8 cellular contexts compared by ENCODE assay signal in genomic region chr19:38930776-38931761, GRCh38. TPM values are rescaled to one million over a fixed set of nuclear protein-coding genes. Genes with fewer than 3 reads are reported as not detected.
DNase-seq lines count a peak whose midpoint lies in the region; ATAC-seq and TF ChIP-seq lines count a peak whose summit lies in the region.

Gene MRPS12, plus strand, starts transcription at chr19:38930944. Its CDS starts 351 bp downstream, at chr19:38931295.

- peak; percentile 100 for ATAC-seq in thoracic aorta (ENCODE audit: insufficient number of reproducible peaks, low FRiP score, low read depth)

- H3K27me3 Mint-ChIP-seq in activated naive CD8-positive, alpha-beta T cell treated with anti-CD3 and anti-CD28 coated beads for 36 hours: no peaks in the 10 kb centered on the region

- H3K4me3 ChIP-seq in thoracic aorta: peak within 1 kb of the TSS; percentile 87

- peak within 1 kb of the TSS; percentile 97 for H3K4me3 Mint-ChIP-seq in activated naive CD8-positive, alpha-beta T cell treated with anti-CD3 and anti-CD28 coated beads for 36 hours

- peak; percentile 99 for DNase-seq in GDM1 (lab: John Stamatoyannopoulos, UW)
- peak; percentile 100 for DNase-seq in H4 (ENCODE audit: low spot score)
- DNase-seq in LoVo (ENCODE audit: low spot score): peak; percentile 99
- peak; percentile 99 to 100 for DNase-seq in SHP77 (lab: John Stamatoyannopoulos, UW)
- DNase-seq in activated naive CD8-positive, alpha-beta T cell treated with anti-CD3 and anti-CD28 coated beads for 36 hours: peak; percentile 97
- peak; percentile 98 for DNase-seq in glomerular endothelial cell (ENCODE audit: extremely low read depth, low read depth, low spot score)
- peak in 45 of 56 donors; percentile 77 to 99 (median 98) for DNase-seq in nucleus accumbens (lab: John Stamatoyannopoulos, UW)
- peak; percentile 95 for DNase-seq in thoracic aorta (ENCODE audit: low spot score)

- peak within 1 kb of the TSS; percentile 99 for H3K27ac Mint-ChIP-seq in activated naive CD8-positive, alpha-beta T cell treated with anti-CD3 and anti-CD28 coated beads for 36 hours

- peaks cover 25% of the 10 kb centered on the region for H3K4me1 Mint-ChIP-seq in activated naive CD8-positive, alpha-beta T cell treated with anti-CD3 and anti-CD28 coated beads for 36 hours

- H3K9me3 Mint-ChIP-seq in activated naive CD8-positive, alpha-beta T cell treated with anti-CD3 and anti-CD28 coated beads for 36 hours: peaks cover 9% of the 10 kb centered on the region

- peaks cover 8 to 15% of the 10 kb centered on the region in 2 donors for H3K4me1 ChIP-seq in thoracic aorta (ENCODE audit: control insufficient read depth in 1 of 2, low read depth in 2 of 2)

- H3K36me3 Mint-ChIP-seq in activated naive CD8-positive, alpha-beta T cell treated with anti-CD3 and anti-CD28 coated beads for 36 hours: peaks cover 48% of the 10 kb centered on the region

- no peak for TF ChIP-seq CTCF in thoracic aorta (IDR thresholded peaks at IDR 0.05)

- H3K9me3 ChIP-seq in thoracic aorta: no peaks in the 10 kb centered on the region

- H3K27me3 ChIP-seq in thoracic aorta (replicated peaks; ENCODE audit: insufficient read depth): no peaks in the 10 kb centered on the region

- peaks cover 8% of the 10 kb centered on the region for H3K36me3 ChIP-seq in thoracic aorta

- peak within 1 kb of the TSS; percentile 68 to 83 for H3K27ac ChIP-seq in thoracic aorta

RNA-seq across cellular contexts. Expression of gene MRPS12, which starts in this region (rescaled TPM):
- total RNA-seq in H4 (2014; rRNA removed; shearing (Covaris generic)): 117 and 120 TPM in 2 replicates
- total RNA-seq in activated naive CD8-positive, alpha-beta T cell treated with anti-CD3 and anti-CD28 coated beads for 36 hours: 100 to 1,000 TPM; 114 to 124 TPM
- total RNA-seq in glomerular endothelial cell: 36.3 and 43.4 TPM in 2 replicates
- total RNA-seq in thoracic aorta: 10 to 100 TPM; 24.2 to 32.5 TPM

Comparison
In these comparisons a context has a peak if more than half of its experiments do, and no peak if none do; other contexts are left out.
1. Peak in every context shown above with its lines: DNase-seq, ATAC-seq, H3K4me3 ChIP-seq and H3K27ac ChIP-seq.